In genomic region chr7:152145853-152146466, GRCh38 we compare ENCODE assay signal across 9 cellular contexts.
DNase-seq lines count a peak whose midpoint lies in the region; ATAC-seq and TF ChIP-seq lines count a peak whose summit lies in the region.
"Had no signal": no experiment of that assay in that cellular context is flagged by ENCODE, and none has a peak within 500 bp of the region (broad histone marks: within the 10 kb centered on the region; RNA-seq: fewer than 3 reads in every experiment).

No MANE protein-coding gene starts in this region.

- TF ChIP-seq CTCF in AG09309 (IDR thresholded peaks at IDR 0.05; ENCODE audit: control insufficient read depth, insufficient read depth, low read depth, low read length, missing control alignments) (peak; percentile 65), smooth muscle cell (IDR thresholded peaks at IDR 0.05; ENCODE audit: borderline replicate concordance, insufficient read depth, poor library complexity, severe bottlenecking) (peak; percentile 51), sigmoid colon (IDR thresholded peaks at IDR 0.05) (peak in 1 of 4 experiments; percentile 47)

- H3K9me3 ChIP-seq in adipocyte (ENCODE audit: control insufficient read depth, low read length) (no peaks in the 10 kb centered on the region), smooth muscle cell (replicated peaks; ENCODE audit: low read depth) (no peaks in the 10 kb centered on the region), sigmoid colon (no peaks in the 10 kb centered on the region)

- H4K20me1 ChIP-seq in smooth muscle cell (ENCODE audit: low read depth), result peaks cover 17% of the 10 kb centered on the region

- H3K27ac ChIP-seq in smooth muscle cell (ENCODE audit: low read depth) (no peak overlapping the region), sigmoid colon (no peak overlapping the region)

- no peaks in the 10 kb centered on the region for H3K79me2 ChIP-seq in smooth muscle cell (ENCODE audit: low read depth)

- H3K4me1 ChIP-seq in adipocyte (ENCODE audit: control insufficient read depth, insufficient read depth, low read length) (peaks cover 14% of the 10 kb centered on the region), smooth muscle cell (ENCODE audit: low read depth) (no peaks in the 10 kb centered on the region), sigmoid colon (peaks cover 0 to 15% (median 8%) of the 10 kb centered on the region in 4 donors)

- ATAC-seq in left ventricle myocardium superior (peak; percentile 67), GM21381 (IDR thresholded peaks at IDR 0.05; ENCODE audit: unreplicated experiment) (no peak)

- H2AFZ ChIP-seq in smooth muscle cell (ENCODE audit: low read depth), result no peak overlapping the region

- no peak for TF ChIP-seq POLR2A in sigmoid colon (IDR thresholded peaks at IDR 0.05)

- no peak overlapping the region for H3K4me2 ChIP-seq in smooth muscle cell

- 86% methylated on average over 4 of the region's 4 CpGs for WGBS in smooth muscle cell (ENCODE audit: low lambda C conversion rate)
- 55 to 77% methylated on average over 4 of the region's 4 CpGs for WGBS in sigmoid colon, 2 donors

- no peaks in the 10 kb centered on the region for H3F3A ChIP-seq in smooth muscle cell (ENCODE audit: low read depth)

- peak; percentile 45 for DNase-seq in AG09309 (ENCODE audit: low read depth)
- DNase-seq in GM04504 (ENCODE audit: low read depth), result peak; percentile 10
- peak; percentile 57 for DNase-seq in NCI-H2171 treated with DMSO at 0.1 percent for 48 hours (lab: John Stamatoyannopoulos, UW)
- peak; percentile 74 for DNase-seq in adipocyte (ENCODE audit: low read depth)
- no peak for DNase-seq in left ventricle myocardium superior
- no peak for DNase-seq in smooth muscle cell (lab: John Stamatoyannopoulos, UW; ENCODE audit: unreplicated experiment)
- DNase-seq in sigmoid colon, result no peak
- DNase-seq: naive B cell had no signal

- H3K36me3 ChIP-seq in adipocyte (ENCODE audit: control insufficient read depth, insufficient read depth, low read length, severe bottlenecking) (peaks cover 84% of the 10 kb centered on the region), smooth muscle cell (ENCODE audit: low read depth) (peaks cover 25% of the 10 kb centered on the region), sigmoid colon (peaks cover 38 to 94% (median 47%) of the 10 kb centered on the region in 4 donors)

- no peak for TF ChIP-seq EP300 in sigmoid colon (IDR thresholded peaks at IDR 0.05)

- H3K4me3 ChIP-seq in AG09309 (ENCODE audit: control insufficient read depth, low read depth, low read length), result no peak overlapping the region
- H3K4me3 ChIP-seq in adipocyte (ENCODE audit: low read length), result no peak overlapping the region
- no peak overlapping the region for H3K4me3 ChIP-seq in smooth muscle cell
- no peak overlapping the region for H3K4me3 ChIP-seq in sigmoid colon

- H3K9ac ChIP-seq in adipocyte (ENCODE audit: low read length) (no peak overlapping the region), smooth muscle cell (ENCODE audit: low read depth) (no peak overlapping the region)

- H3K27me3 ChIP-seq in adipocyte (replicated peaks; ENCODE audit: control insufficient read depth, insufficient read depth, low read length) (no peaks in the 10 kb centered on the region), smooth muscle cell (ENCODE audit: low read depth) (no peaks in the 10 kb centered on the region), sigmoid colon (no peaks in the 10 kb centered on the region)

- intact Hi-C loops in left ventricle myocardium superior (cut with micrococcal nuclease), result no loop called here
- intact Hi-C loops in sigmoid colon (cut with DNase I), result no loop called here

Comparison
In these comparisons a context has a peak if more than half of its experiments do, and no peak if none do; other contexts are left out.
1. DNase-seq: peak in AG09309 (single experiment), GM04504 (single experiment), NCI-H2171 treated with DMSO at 0.1 percent for 48 hours (single experiment) and adipocyte (single experiment); none in left ventricle myocardium superior (single experiment), smooth muscle cell (single experiment) and sigmoid colon (single experiment).